ENCODE assay signal across 18 cellular contexts in genomic region chr2:122764019-122764418, GRCh38.
DNase-seq lines count a peak whose midpoint lies in the region; ATAC-seq, FAIRE-seq and TF ChIP-seq lines count a peak whose summit lies in the region.
"Had no signal": no experiment of that assay in that cellular context is flagged by ENCODE, and none has a peak within 500 bp of the region (broad histone marks: within the 10 kb centered on the region; RNA-seq: fewer than 3 reads in every experiment).

No MANE protein-coding gene starts in this region.

- H3K4me1 Mint-ChIP-seq in activated CD4-positive, alpha-beta T cell treated with anti-CD3 and anti-CD28 coated beads, Interleukin-2, amount 10 ng/mL, durations not matched to agents 24 days and 14 days, result no peaks in the 10 kb centered on the region
- H3K4me1 Mint-ChIP-seq: CD4-positive, CD25-positive, alpha-beta regulatory T cell had no signal

- POLR2A ChIA-PET in HepG2 (lab: Yijun Ruan, JAX) (no interaction called here), PC-9 (lab: Charles Lee; ENCODE audit: unreplicated experiment) (no interaction called here), RWPE1 (lab: Yijun Ruan, JAX; ENCODE audit: low non-redundant PET) (no interaction called here)

- peaks cover 3% of the 10 kb centered on the region for H3K9me3 Mint-ChIP-seq in activated CD4-positive, alpha-beta T cell treated with anti-CD3 and anti-CD28 coated beads, Interleukin-2, amount 10 ng/mL, durations not matched to agents 24 days and 14 days

- H4K20me1 ChIP-seq in HepG2 (ENCODE audit: insufficient read depth, low read length) (no peaks in the 10 kb centered on the region), PC-9 (ENCODE audit: insufficient read depth) (no peaks in the 10 kb centered on the region)

- under 1% methylated on average over 3 of the region's 3 CpGs for WGBS in HepG2 (ENCODE audit: low lambda C conversion rate)
- 37% methylated on average over 3 of the region's 3 CpGs for WGBS in right lobe of liver (ENCODE audit: insufficient coverage, low coverage, low lambda C conversion rate, missing lambda C conversion rate)

- no peaks in the 10 kb centered on the region for H3K27me3 ChIP-seq in HepG2 (ENCODE audit: control insufficient read depth in 1 of 2, insufficient read depth in 2 of 2, low read length in 2 of 2)
- H3K27me3 ChIP-seq in right lobe of liver, result no peaks in the 10 kb centered on the region
- H3K27me3 ChIP-seq in HL-60 (ENCODE audit: insufficient read depth, poor library complexity, severe bottlenecking), result no peaks in the 10 kb centered on the region
- H3K27me3 ChIP-seq in PC-9 (ENCODE audit: insufficient read depth, low read depth), result no peaks in the 10 kb centered on the region
- no peaks in the 10 kb centered on the region for H3K27me3 ChIP-seq in neutrophil

- ATAC-seq in HepG2, result no peak
- no peak for ATAC-seq in right lobe of liver
- ATAC-seq: CD8-positive, alpha-beta T cell; HCT116 had no signal

- H2AFZ ChIP-seq in HepG2 (ENCODE audit: low read length), result no peak overlapping the region
- peak overlapping the region; percentile 53; the same call in 1 of the 2 replicates for H2AFZ ChIP-seq in PC-9

- no peak overlapping the region for H3K4me3 Mint-ChIP-seq in activated CD4-positive, alpha-beta T cell treated with anti-CD3 and anti-CD28 coated beads, Interleukin-2, amount 10 ng/mL, durations not matched to agents 24 days and 14 days
- H3K4me3 Mint-ChIP-seq: CD4-positive, CD25-positive, alpha-beta regulatory T cell; CD8-positive, alpha-beta T cell had no signal

- H3K9me2 ChIP-seq in PC-9 (ENCODE audit: insufficient read depth), result no peaks in the 10 kb centered on the region; the same call in 1 of the 2 replicates

- no peaks in the 10 kb centered on the region for H3K36me3 Mint-ChIP-seq in activated CD4-positive, alpha-beta T cell treated with anti-CD3 and anti-CD28 coated beads, Interleukin-2, amount 10 ng/mL, durations not matched to agents 24 days and 14 days (ENCODE audit: low read depth)
- H3K36me3 Mint-ChIP-seq: CD4-positive, CD25-positive, alpha-beta regulatory T cell; CD8-positive, alpha-beta T cell had no signal

- BruUV-seq in HepG2 (replicated peaks; lab: Mats Ljungman, UMichigan) (no TSS peak), PC-9 (replicated peaks; lab: Mats Ljungman, UMichigan) (no TSS peak)

- TF ChIP-seq CTCF in HepG2 (CRISPR knock-in tag; IDR thresholded peaks at IDR 0.05) (no peak), right lobe of liver (IDR thresholded peaks at IDR 0.05) (no peak), HL-60 (IDR thresholded peaks at IDR 0.05; ENCODE audit: insufficient read depth, low read length) (no peak), PC-9 (conservative IDR thresholded peaks at IDR 0.05) (no peak), neutrophil (IDR thresholded peaks at IDR 0.05) (no peak), RWPE1 (conservative IDR thresholded peaks at IDR 0.05; ENCODE audit: low read depth) (no peak)

- H3K4me2 ChIP-seq in HepG2 (ENCODE audit: low read depth, low read length) (no peak overlapping the region), PC-9 (no peak overlapping the region)

- no peak overlapping the region for H3K27ac Mint-ChIP-seq in activated CD4-positive, alpha-beta T cell treated with anti-CD3 and anti-CD28 coated beads, Interleukin-2, amount 10 ng/mL, durations not matched to agents 24 days and 14 days
- H3K27ac Mint-ChIP-seq: CD4-positive, CD25-positive, alpha-beta regulatory T cell; CD8-positive, alpha-beta T cell had no signal

- TF ChIP-seq EP300 in HepG2 (IDR thresholded peaks at IDR 0.05; ENCODE audit: low read depth in 2 of 2, low read length in 2 of 2) (no peak), HepG2 (CRISPR knock-in tag; IDR thresholded peaks at IDR 0.05; ENCODE audit: borderline replicate concordance) (no peak)

- no peaks in the 10 kb centered on the region for H3F3A ChIP-seq in PC-9 (ENCODE audit: insufficient read depth, low read depth)

- H3K9ac ChIP-seq in HepG2 (ENCODE audit: insufficient read depth, low read depth, low read length), result no peak overlapping the region

- H3K4me1 ChIP-seq in HepG2 (ENCODE audit: insufficient read depth, low read length) (no peaks in the 10 kb centered on the region), right lobe of liver (no peaks in the 10 kb centered on the region), PC-9 (replicated peaks; ENCODE audit: insufficient read depth) (no peaks in the 10 kb centered on the region), neutrophil (ENCODE audit: control insufficient read depth in 1 of 2, insufficient read depth in 1 of 2, low read depth in 1 of 2, low read length in 1 of 2) (peaks cover 5% of the 10 kb centered on the region in 2 experiments)
- H3K4me1 ChIP-seq: Caco-2 had no signal

- no peaks in the 10 kb centered on the region for H3K27me3 Mint-ChIP-seq in activated CD4-positive, alpha-beta T cell treated with anti-CD3 and anti-CD28 coated beads, Interleukin-2, amount 10 ng/mL, durations not matched to agents 24 days and 14 days
- H3K27me3 Mint-ChIP-seq: CD4-positive, CD25-positive, alpha-beta regulatory T cell had no signal

- H3K36me3 ChIP-seq in HepG2 (replicated peaks in 1 of 2; ENCODE audit: control insufficient read depth in 1 of 2, insufficient read depth in 2 of 2, low read length in 2 of 2) (no peaks in the 10 kb centered on the region), right lobe of liver (no peaks in the 10 kb centered on the region), PC-9 (ENCODE audit: low read depth) (no peaks in the 10 kb centered on the region), neutrophil (no peaks in the 10 kb centered on the region)

- TF ChIP-seq POLR2A in HepG2 (IDR thresholded peaks at IDR 0.05; ENCODE audit: insufficient read depth in 1 of 2, low read depth in 2 of 2, low read length in 2 of 2), result no peak
- TF ChIP-seq POLR2A in right lobe of liver (IDR thresholded peaks at IDR 0.05), result no peak

- intact Hi-C loops in HepG2 (cut with micrococcal nuclease; ENCODE audit: unreplicated experiment), result no loop called here
- intact Hi-C loops in right lobe of liver (cut with DNase I), result no loop called here
- intact Hi-C loops in PC-9 (cut with micrococcal nuclease; ENCODE audit: unreplicated experiment), result no loop called here
- intact Hi-C loops in activated CD4-positive, alpha-beta T cell treated with anti-CD3 and anti-CD28 coated beads, Interleukin-2, amount 10 ng/mL, durations not matched to agents 24 days and 14 days (cut with micrococcal nuclease), result no loop called here

- H3K9me3 ChIP-seq in HepG2 (ENCODE audit: low read length) (peaks cover 67% of the 10 kb centered on the region), right lobe of liver (no peaks in the 10 kb centered on the region), PC-9 (ENCODE audit: insufficient read depth, low read depth) (no peaks in the 10 kb centered on the region; the same call in 1 of the 2 replicates), neutrophil (no peaks in the 10 kb centered on the region)
- H3K9me3 ChIP-seq: Caco-2 had no signal

- TF ChIP-seq RAD21 in HepG2 (CRISPR knock-in tag; IDR thresholded peaks at IDR 0.05), result no peak

- no peak for FAIRE-seq in HepG2 (lab: Jason Lieb, UNC)
- FAIRE-seq: G401.6, H1 had no signal

- DNase-seq in HepG2 (ENCODE audit: low spot score) (no peak), right lobe of liver (no peak), HL-60 (ENCODE audit: low read depth in 1 of 2, low spot score in 1 of 2) (peak; percentile 27 to 61), PC-9 (no peak), RWPE1 (ENCODE audit: low spot score) (no peak), T-helper 1 cell (no peak)
- no peak for DNase-seq in activated CD4-positive, alpha-beta T cell treated with anti-CD3 and anti-CD28 coated beads, Interleukin-2, amount 10 ng/mL, durations not matched to agents 24 days and 14 days
- DNase-seq: C1 segment of cervical spinal cord; Caco-2; CD4-positive, CD25-positive, alpha-beta regulatory T cell; CD8-positive, alpha-beta T cell; DMS153; DND-41; H7 had no signal

- H3K27ac ChIP-seq in HepG2 (ENCODE audit: extremely low read length, insufficient read depth, low read length) (no peak overlapping the region), right lobe of liver (no peak overlapping the region), HL-60 (replicated peaks) (peak overlapping the region; percentile 36), PC-9 (no peak overlapping the region), neutrophil (peak overlapping the region; percentile 54), RWPE1 (no peak overlapping the region)

- in situ Hi-C loops in HepG2 (cut with HindIII; ENCODE audit: extremely low pct_ligation_motif_present, low pct_unique_long_range_greater_than_20kb), result no loop called here

- CTCF ChIA-PET in HepG2 (lab: Yijun Ruan, JAX; ENCODE audit: low intra/inter-chr PET ratio, low total read pairs), result no interaction called here
- CTCF ChIA-PET in PC-9 (lab: Charles Lee), result no interaction called here
- CTCF ChIA-PET in RWPE1 (lab: Yijun Ruan, JAX), result interaction anchor here (0.6 kb wide), 1 partner anchor 350 kb away, joined by 3 read pairs; no protein-coding TSS in a partner anchor

- H3K79me2 ChIP-seq in HepG2 (ENCODE audit: insufficient read depth, low read length), result no peaks in the 10 kb centered on the region
- no peaks in the 10 kb centered on the region for H3K79me2 ChIP-seq in PC-9 (ENCODE audit: low read depth)

- H3K4me3 ChIP-seq in HepG2 (replicated peaks in 1 of 3; ENCODE audit: insufficient read depth in 1 of 3, low read depth in 2 of 3, low read length in 3 of 3) (no peak overlapping the region), right lobe of liver (no peak overlapping the region), HL-60 (replicated peaks; ENCODE audit: insufficient read depth, low read length) (no peak overlapping the region), PC-9 (no peak overlapping the region), neutrophil (ENCODE audit: low read depth in 1 of 2, low read length in 1 of 2) (no peak overlapping the region)

TF ChIP-seq in HepG2, 621 proteins besides CTCF, POLR2A, EP300 and RAD21:
- TF ChIP-seq, protein P1, sequence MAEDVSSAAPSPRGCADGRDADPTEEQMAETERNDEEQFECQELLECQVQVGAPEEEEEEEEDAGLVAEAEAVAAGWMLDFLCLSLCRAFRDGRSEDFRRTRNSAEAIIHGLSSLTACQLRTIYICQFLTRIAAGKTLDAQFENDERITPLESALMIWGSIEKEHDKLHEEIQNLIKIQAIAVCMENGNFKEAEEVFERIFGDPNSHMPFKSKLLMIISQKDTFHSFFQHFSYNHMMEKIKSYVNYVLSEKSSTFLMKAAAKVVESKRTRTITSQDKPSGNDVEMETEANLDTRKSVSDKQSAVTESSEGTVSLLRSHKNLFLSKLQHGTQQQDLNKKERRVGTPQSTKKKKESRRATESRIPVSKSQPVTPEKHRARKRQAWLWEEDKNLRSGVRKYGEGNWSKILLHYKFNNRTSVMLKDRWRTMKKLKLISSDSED (CRISPR knock-in tag; IDR thresholded peaks at IDR 0.05), result no peak
- 0 out of 2 replicates have a peak, but pooled peaks have one; percentile 6 for TF ChIP-seq CEBPB (IDR thresholded peaks at IDR 0.05; ENCODE audit: borderline replicate concordance, low read depth, low read length)
- TF ChIP-seq SNAI1 (CRISPR knock-in tag; IDR thresholded peaks at IDR 0.05; ENCODE audit: borderline replicate concordance), result no peak
TF ChIP-seq in HepG2: peak in this region for 1.

Comparison
In these comparisons a context has a peak if more than half of its experiments do, and no peak if none do; other contexts are left out.
1. DNase-seq: peak in HL-60 (2 of 2); none in HepG2 (single experiment), right lobe of liver (0 of 3), PC-9 (0 of 2), RWPE1 (single experiment), T-helper 1 cell (0 of 5) and activated CD4-positive, alpha-beta T cell treated with anti-CD3 and anti-CD28 coated beads, Interleukin-2, amount 10 ng/mL, durations not matched to agents 24 days and 14 days (single experiment).
2. H3K27ac ChIP-seq: peak in HL-60 (single experiment) and neutrophil (single experiment); none in HepG2 (single experiment), right lobe of liver (0 of 3), PC-9 (single experiment) and RWPE1 (single experiment).